Comparison of ENCODE assay signal across 8 cellular contexts in the genomic region with DNA sequence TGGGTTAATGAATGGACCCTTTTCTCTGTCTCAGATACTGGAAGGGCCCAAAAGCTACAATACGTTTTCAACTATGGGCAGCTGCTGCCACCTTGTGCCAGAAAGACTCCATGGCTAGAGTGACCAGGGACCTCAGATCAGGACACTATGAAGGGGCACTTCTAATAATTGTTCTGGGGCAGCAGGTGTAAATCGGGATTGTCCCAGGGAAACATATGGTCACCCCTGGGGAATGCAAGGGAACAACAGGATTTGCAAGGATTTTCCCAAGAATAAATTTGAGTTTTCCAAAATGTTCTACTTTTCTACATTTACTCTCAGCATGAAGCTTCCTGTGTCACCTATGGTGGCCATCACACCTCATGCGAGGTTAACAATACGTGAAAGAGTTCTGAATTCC. TPM values are rescaled to one million over a fixed set of nuclear protein-coding genes. Genes with fewer than 3 reads are reported as not detected.
DNase-seq lines count a peak whose midpoint lies in the region; ATAC-seq and TF ChIP-seq lines count a peak whose summit lies in the region.

No MANE protein-coding gene starts in this region.

- peaks cover 12 to 29% of the 10 kb centered on the region in 2 donors for H3K27me3 Mint-ChIP-seq in T-cell

- 25% methylated on average over 4 of the region's 4 CpGs for WGBS in smooth muscle cell (ENCODE audit: low lambda C conversion rate)

- no peaks in the 10 kb centered on the region for H3K4me1 ChIP-seq in adipocyte (ENCODE audit: control insufficient read depth, insufficient read depth, low read length)
- no peaks in the 10 kb centered on the region for H3K4me1 ChIP-seq in right atrium auricular region
- no peaks in the 10 kb centered on the region for H3K4me1 ChIP-seq in smooth muscle cell (ENCODE audit: low read depth)

- H3K9me3 Mint-ChIP-seq in T-cell: no peaks in the 10 kb centered on the region

- intact Hi-C loops in Right ventricle myocardium inferior (cut with DNase I) (loop anchor here (5.0 to 10.0 kb wide), 3 partner anchors 347 to 497 kb away; a partner anchor contains a TSS), cardiac septum (cut with DNase I) (loop anchor here (2.0 to 5.0 kb wide), 2 partner anchors 47 to 350 kb away; no protein-coding TSS in a partner anchor)

- H3K9ac ChIP-seq in adipocyte (ENCODE audit: low read length) (no peak overlapping the region), smooth muscle cell (ENCODE audit: low read depth) (no peak overlapping the region)

- peak; percentile 16 to 63 for TF ChIP-seq CTCF in right atrium auricular region (IDR thresholded peaks at IDR 0.05)
- TF ChIP-seq CTCF in smooth muscle cell (IDR thresholded peaks at IDR 0.05; ENCODE audit: borderline replicate concordance, insufficient read depth, poor library complexity, severe bottlenecking): peak; percentile 64

- H3K27me3 ChIP-seq in adipocyte (replicated peaks; ENCODE audit: control insufficient read depth, insufficient read depth, low read length) (peaks cover 21% of the 10 kb centered on the region), right atrium auricular region (no peaks in the 10 kb centered on the region), smooth muscle cell (ENCODE audit: low read depth) (peaks cover 39% of the 10 kb centered on the region)

- H3F3A ChIP-seq in smooth muscle cell (ENCODE audit: low read depth): no peaks in the 10 kb centered on the region

- CTCF ChIA-PET in T-cell (lab: Charles Lee): interaction anchor here (0.5 to 3.4 kb wide), 28 partner anchors 9 to 492 kb away, joined by 3 to 19 read pairs (median 5); a partner anchor contains a TSS

- H2AFZ ChIP-seq in smooth muscle cell (ENCODE audit: low read depth): no peak overlapping the region

- H3K36me3 ChIP-seq in adipocyte (ENCODE audit: control insufficient read depth, insufficient read depth, low read length, severe bottlenecking) (no peaks in the 10 kb centered on the region), right atrium auricular region (no peaks in the 10 kb centered on the region), smooth muscle cell (ENCODE audit: low read depth) (no peaks in the 10 kb centered on the region)

- POLR2A ChIA-PET in T-cell (lab: Charles Lee): interaction anchor here in 1 of 2 donors (0.7 kb wide), 1 partner anchor 19 kb away, joined by 3 read pairs; no protein-coding TSS in a partner anchor

- ATAC-seq in Right ventricle myocardium inferior: peak; percentile 59
- peak; percentile 71 to 85 (median 80) for ATAC-seq in T-cell (replicated peaks in 1 of 4)
- no peak for ATAC-seq in HG03196 (IDR thresholded peaks at IDR 0.05; ENCODE audit: unreplicated experiment)

- no peak overlapping the region for H3K27ac Mint-ChIP-seq in T-cell

- no peak overlapping the region for H3K4me3 Mint-ChIP-seq in T-cell

- no peaks in the 10 kb centered on the region for H3K79me2 ChIP-seq in smooth muscle cell (ENCODE audit: low read depth)

- no peaks in the 10 kb centered on the region for H3K9me3 ChIP-seq in adipocyte (ENCODE audit: control insufficient read depth, low read length)
- H3K9me3 ChIP-seq in right atrium auricular region: no peaks in the 10 kb centered on the region
- H3K9me3 ChIP-seq in smooth muscle cell (replicated peaks; ENCODE audit: low read depth): no peaks in the 10 kb centered on the region

- no peak overlapping the region for H3K27ac ChIP-seq in right atrium auricular region
- H3K27ac ChIP-seq in smooth muscle cell (ENCODE audit: low read depth): no peak overlapping the region

- H4K20me1 ChIP-seq in smooth muscle cell (ENCODE audit: low read depth): no peaks in the 10 kb centered on the region

- H3K36me3 Mint-ChIP-seq in T-cell: no peaks in the 10 kb centered on the region

- no peaks in the 10 kb centered on the region for H3K4me1 Mint-ChIP-seq in T-cell

- no peak overlapping the region for H3K4me2 ChIP-seq in smooth muscle cell

- H3K4me3 ChIP-seq in adipocyte (ENCODE audit: low read length): no peak overlapping the region
- H3K4me3 ChIP-seq in right atrium auricular region: no peak overlapping the region
- H3K4me3 ChIP-seq in smooth muscle cell: no peak overlapping the region

- DNase-seq in Right ventricle myocardium inferior (ENCODE audit: missing footprints): no peak
- DNase-seq in cardiac septum (ENCODE audit: low spot score): no peak
- peak; percentile 72 for DNase-seq in NAMALWA (ENCODE audit: low spot score)
- DNase-seq in T-cell: peak; percentile 16 to 70 (median 53)
- DNase-seq in adipocyte (ENCODE audit: low read depth): peak; percentile 70
- DNase-seq in right atrium auricular region (ENCODE audit: low spot score): no peak
- no peak for DNase-seq in smooth muscle cell (lab: John Stamatoyannopoulos, UW; ENCODE audit: unreplicated experiment)

RNA-seq across cellular contexts. Expression of a gene that starts 12.0 kb away (rescaled TPM):
- total RNA-seq in Right ventricle myocardium inferior (not detected), cardiac septum (not detected), T-cell (not detected), right atrium auricular region (not detected), smooth muscle cell (not detected in 2 replicates)
- polyA plus RNA-seq in smooth muscle cell: not detected in 2 replicates

RNA-seq across cellular contexts. Expression of a gene that starts 36.0 kb away (rescaled TPM):
- total RNA-seq in Right ventricle myocardium inferior: not detected
- 0.22 TPM for total RNA-seq in cardiac septum
- 1 to 10 TPM in 3 of 5 donors, not detected in 2; 2.7 to 6.7 (median 3.2) TPM for total RNA-seq in T-cell
- not detected for total RNA-seq in right atrium auricular region
- total RNA-seq in smooth muscle cell: not detected in 2 replicates
- polyA plus RNA-seq in smooth muscle cell: not detected in 2 replicates

RNA-seq across cellular contexts. Expression of a gene that starts 50.3 kb away (rescaled TPM):
- total RNA-seq in Right ventricle myocardium inferior (1.2 TPM), cardiac septum (0.70 TPM), T-cell (under 1 TPM; 0.08 to 0.29 (median 0.14) TPM), right atrium auricular region (under 1 TPM; 0.07 to 0.35 TPM), smooth muscle cell (3.2 and 6.0 TPM in 2 replicates)
- polyA plus RNA-seq in smooth muscle cell: 0.14 and 2.7 TPM in 2 replicates

Comparison
In these comparisons a context has a peak if more than half of its experiments do, and no peak if none do; other contexts are left out.
1. DNase-seq: peak in NAMALWA (single experiment), T-cell (34 of 34) and adipocyte (single experiment); none in Right ventricle myocardium inferior (single experiment), cardiac septum (single experiment), right atrium auricular region (single experiment) and smooth muscle cell (single experiment).